18 cellular contexts compared by ENCODE assay signal in the genomic region with DNA sequence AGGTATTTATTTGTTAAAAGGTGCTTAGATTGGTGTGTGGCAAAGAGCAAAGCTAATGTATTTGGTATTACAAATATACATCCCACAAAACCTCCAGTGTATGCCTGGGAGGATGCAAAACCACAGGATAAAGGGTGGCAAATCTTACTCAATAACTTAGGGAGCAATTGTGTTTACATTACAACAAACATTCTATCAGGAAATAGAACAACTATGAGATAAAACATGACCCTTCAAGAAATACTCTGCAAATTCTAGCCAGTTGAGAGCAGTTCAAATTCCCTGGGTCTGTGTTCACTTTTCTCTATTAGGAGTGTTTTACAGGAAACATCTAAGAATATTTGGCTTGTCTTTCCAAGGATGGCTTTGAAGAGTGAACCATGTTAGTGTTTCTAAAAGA.
DNase-seq lines count a peak whose midpoint lies in the region; ATAC-seq and TF ChIP-seq lines count a peak whose summit lies in the region.
"Had no signal": no experiment of that assay in that cellular context is flagged by ENCODE, and none has a peak within 500 bp of the region (broad histone marks: within the 10 kb centered on the region; RNA-seq: fewer than 3 reads in every experiment).

No MANE protein-coding gene starts in this region.

- H3K4me3 Mint-ChIP-seq in natural killer cell: no peak overlapping the region
- no peak overlapping the region for H3K4me3 Mint-ChIP-seq in natural killer cell treated with Interleukin-12 subunit alpha and Interleukin-12 subunit beta and Interleukin-15 and Interleukin-18, amount 100 ng/mL, for 72 hours
- H3K4me3 Mint-ChIP-seq: CD14-positive monocyte had no signal

- H3K9me3 ChIP-seq in uterus: no peaks in the 10 kb centered on the region
- H3K9me3 ChIP-seq: A549 had no signal

- H3K9me3 Mint-ChIP-seq in natural killer cell: no peaks in the 10 kb centered on the region
- H3K9me3 Mint-ChIP-seq in natural killer cell treated with Interleukin-12 subunit alpha and Interleukin-12 subunit beta and Interleukin-15 and Interleukin-18, amount 100 ng/mL, for 72 hours: no peaks in the 10 kb centered on the region
- H3K9me3 Mint-ChIP-seq: CD14-positive monocyte had no signal

- no peaks in the 10 kb centered on the region for H3K36me3 ChIP-seq in uterus

- peaks cover 9% of the 10 kb centered on the region for H3K36me3 Mint-ChIP-seq in natural killer cell
- peaks cover 9% of the 10 kb centered on the region for H3K36me3 Mint-ChIP-seq in natural killer cell treated with Interleukin-12 subunit alpha and Interleukin-12 subunit beta and Interleukin-15 and Interleukin-18, amount 100 ng/mL, for 72 hours

- no peaks in the 10 kb centered on the region for H3K4me1 ChIP-seq in uterus
- H3K4me1 ChIP-seq: A549 had no signal

- TF ChIP-seq CTCF in natural killer cell (IDR thresholded peaks at IDR 0.05): no peak
- TF ChIP-seq CTCF in uterus (IDR thresholded peaks at IDR 0.05): no peak
- TF ChIP-seq CTCF in coronary artery (IDR thresholded peaks at IDR 0.05): no peak

- DNase-seq in natural killer cell (no peak), NCI-H226 (peak; percentile 19), fibroblast of peridontal ligament (ENCODE audit: extremely low read depth) (peak; percentile 23), OCI-M1 (lab: John Stamatoyannopoulos, UW) (no peak), uterus (no peak), coronary artery (ENCODE audit: low spot score) (no peak), KG1 (lab: John Stamatoyannopoulos, UW) (no peak)
- no peak for DNase-seq in natural killer cell treated with Interleukin-12 subunit alpha and Interleukin-12 subunit beta and Interleukin-15 and Interleukin-18, amount 100 ng/mL, for 72 hours (ENCODE audit: low spot score)
- DNase-seq: Karpas-422; MM.1S; NCI-H1092 treated with DMSO at 0.1 percent for 48 hours; NCI-H1694; NCI-H526 treated with DMSO at 0.1 percent for 48 hours; NK-92 treated with Interleukin-12 subunit alpha and Interleukin-12 subunit beta, amount 100 ng/mL, for 24 hours; RPMI8226; SIG-M5 had no signal

- no peaks in the 10 kb centered on the region for H3K27me3 ChIP-seq in uterus

- TF ChIP-seq POLR2A in uterus (IDR thresholded peaks at IDR 0.05): no peak

- peak overlapping the region; percentile 26 to 34 for H3K27ac Mint-ChIP-seq in natural killer cell
- H3K27ac Mint-ChIP-seq in natural killer cell treated with Interleukin-12 subunit alpha and Interleukin-12 subunit beta and Interleukin-15 and Interleukin-18, amount 100 ng/mL, for 72 hours: peak overlapping the region in 1 of 2 donors; percentile 17
- H3K27ac Mint-ChIP-seq: CD14-positive monocyte had no signal

- no peaks in the 10 kb centered on the region for H3K27me3 Mint-ChIP-seq in natural killer cell (ENCODE audit: low read depth in 2 of 2)
- H3K27me3 Mint-ChIP-seq in natural killer cell treated with Interleukin-12 subunit alpha and Interleukin-12 subunit beta and Interleukin-15 and Interleukin-18, amount 100 ng/mL, for 72 hours: no peaks in the 10 kb centered on the region

- H3K4me3 ChIP-seq in uterus (no peak overlapping the region), coronary artery (no peak overlapping the region)
- H3K4me3 ChIP-seq: A549 had no signal

- intact Hi-C loops in natural killer cell (cut with micrococcal nuclease) (no loop called here), uterus (cut with DNase I; ENCODE audit: low total_unique reads) (no loop called here)

- ATAC-seq in natural killer cell: no peak
- ATAC-seq in natural killer cell treated with Interleukin-12 subunit alpha and Interleukin-12 subunit beta and Interleukin-15 and Interleukin-18, amount 100 ng/mL, for 72 hours: no peak
- ATAC-seq: A549 had no signal

- no peak overlapping the region for H3K27ac ChIP-seq in uterus
- H3K27ac ChIP-seq in coronary artery: no peak overlapping the region
- H3K27ac ChIP-seq: A549 had no signal

- H3K4me1 Mint-ChIP-seq in natural killer cell: peaks cover 0 to 4% of the 10 kb centered on the region in 2 donors
- H3K4me1 Mint-ChIP-seq in natural killer cell treated with Interleukin-12 subunit alpha and Interleukin-12 subunit beta and Interleukin-15 and Interleukin-18, amount 100 ng/mL, for 72 hours (ENCODE audit: low read depth in 2 of 2): no peaks in the 10 kb centered on the region
- H3K4me1 Mint-ChIP-seq: CD14-positive monocyte had no signal

Comparison
In these comparisons a context has a peak if more than half of its experiments do, and no peak if none do; other contexts are left out.
1. DNase-seq: peak in NCI-H226 (single experiment) and fibroblast of peridontal ligament (single experiment); none in natural killer cell (single experiment), natural killer cell treated with Interleukin-12 subunit alpha and Interleukin-12 subunit beta and Interleukin-15 and Interleukin-18, amount 100 ng/mL, for 72 hours (single experiment), OCI-M1 (single experiment), uterus (0 of 2), coronary artery (single experiment) and KG1 (single experiment).